In genomic region chr2:60416221-60417008, GRCh38 we compare ENCODE assay signal across 1 cellular context.
TF ChIP-seq lines count a peak whose summit lies in the region.

No MANE protein-coding gene starts in this region.

TF ChIP-seq in GM23338, 12 proteins besides CTCF, POLR2A, EP300 and RAD21:
- TF ChIP-seq, protein P1, sequence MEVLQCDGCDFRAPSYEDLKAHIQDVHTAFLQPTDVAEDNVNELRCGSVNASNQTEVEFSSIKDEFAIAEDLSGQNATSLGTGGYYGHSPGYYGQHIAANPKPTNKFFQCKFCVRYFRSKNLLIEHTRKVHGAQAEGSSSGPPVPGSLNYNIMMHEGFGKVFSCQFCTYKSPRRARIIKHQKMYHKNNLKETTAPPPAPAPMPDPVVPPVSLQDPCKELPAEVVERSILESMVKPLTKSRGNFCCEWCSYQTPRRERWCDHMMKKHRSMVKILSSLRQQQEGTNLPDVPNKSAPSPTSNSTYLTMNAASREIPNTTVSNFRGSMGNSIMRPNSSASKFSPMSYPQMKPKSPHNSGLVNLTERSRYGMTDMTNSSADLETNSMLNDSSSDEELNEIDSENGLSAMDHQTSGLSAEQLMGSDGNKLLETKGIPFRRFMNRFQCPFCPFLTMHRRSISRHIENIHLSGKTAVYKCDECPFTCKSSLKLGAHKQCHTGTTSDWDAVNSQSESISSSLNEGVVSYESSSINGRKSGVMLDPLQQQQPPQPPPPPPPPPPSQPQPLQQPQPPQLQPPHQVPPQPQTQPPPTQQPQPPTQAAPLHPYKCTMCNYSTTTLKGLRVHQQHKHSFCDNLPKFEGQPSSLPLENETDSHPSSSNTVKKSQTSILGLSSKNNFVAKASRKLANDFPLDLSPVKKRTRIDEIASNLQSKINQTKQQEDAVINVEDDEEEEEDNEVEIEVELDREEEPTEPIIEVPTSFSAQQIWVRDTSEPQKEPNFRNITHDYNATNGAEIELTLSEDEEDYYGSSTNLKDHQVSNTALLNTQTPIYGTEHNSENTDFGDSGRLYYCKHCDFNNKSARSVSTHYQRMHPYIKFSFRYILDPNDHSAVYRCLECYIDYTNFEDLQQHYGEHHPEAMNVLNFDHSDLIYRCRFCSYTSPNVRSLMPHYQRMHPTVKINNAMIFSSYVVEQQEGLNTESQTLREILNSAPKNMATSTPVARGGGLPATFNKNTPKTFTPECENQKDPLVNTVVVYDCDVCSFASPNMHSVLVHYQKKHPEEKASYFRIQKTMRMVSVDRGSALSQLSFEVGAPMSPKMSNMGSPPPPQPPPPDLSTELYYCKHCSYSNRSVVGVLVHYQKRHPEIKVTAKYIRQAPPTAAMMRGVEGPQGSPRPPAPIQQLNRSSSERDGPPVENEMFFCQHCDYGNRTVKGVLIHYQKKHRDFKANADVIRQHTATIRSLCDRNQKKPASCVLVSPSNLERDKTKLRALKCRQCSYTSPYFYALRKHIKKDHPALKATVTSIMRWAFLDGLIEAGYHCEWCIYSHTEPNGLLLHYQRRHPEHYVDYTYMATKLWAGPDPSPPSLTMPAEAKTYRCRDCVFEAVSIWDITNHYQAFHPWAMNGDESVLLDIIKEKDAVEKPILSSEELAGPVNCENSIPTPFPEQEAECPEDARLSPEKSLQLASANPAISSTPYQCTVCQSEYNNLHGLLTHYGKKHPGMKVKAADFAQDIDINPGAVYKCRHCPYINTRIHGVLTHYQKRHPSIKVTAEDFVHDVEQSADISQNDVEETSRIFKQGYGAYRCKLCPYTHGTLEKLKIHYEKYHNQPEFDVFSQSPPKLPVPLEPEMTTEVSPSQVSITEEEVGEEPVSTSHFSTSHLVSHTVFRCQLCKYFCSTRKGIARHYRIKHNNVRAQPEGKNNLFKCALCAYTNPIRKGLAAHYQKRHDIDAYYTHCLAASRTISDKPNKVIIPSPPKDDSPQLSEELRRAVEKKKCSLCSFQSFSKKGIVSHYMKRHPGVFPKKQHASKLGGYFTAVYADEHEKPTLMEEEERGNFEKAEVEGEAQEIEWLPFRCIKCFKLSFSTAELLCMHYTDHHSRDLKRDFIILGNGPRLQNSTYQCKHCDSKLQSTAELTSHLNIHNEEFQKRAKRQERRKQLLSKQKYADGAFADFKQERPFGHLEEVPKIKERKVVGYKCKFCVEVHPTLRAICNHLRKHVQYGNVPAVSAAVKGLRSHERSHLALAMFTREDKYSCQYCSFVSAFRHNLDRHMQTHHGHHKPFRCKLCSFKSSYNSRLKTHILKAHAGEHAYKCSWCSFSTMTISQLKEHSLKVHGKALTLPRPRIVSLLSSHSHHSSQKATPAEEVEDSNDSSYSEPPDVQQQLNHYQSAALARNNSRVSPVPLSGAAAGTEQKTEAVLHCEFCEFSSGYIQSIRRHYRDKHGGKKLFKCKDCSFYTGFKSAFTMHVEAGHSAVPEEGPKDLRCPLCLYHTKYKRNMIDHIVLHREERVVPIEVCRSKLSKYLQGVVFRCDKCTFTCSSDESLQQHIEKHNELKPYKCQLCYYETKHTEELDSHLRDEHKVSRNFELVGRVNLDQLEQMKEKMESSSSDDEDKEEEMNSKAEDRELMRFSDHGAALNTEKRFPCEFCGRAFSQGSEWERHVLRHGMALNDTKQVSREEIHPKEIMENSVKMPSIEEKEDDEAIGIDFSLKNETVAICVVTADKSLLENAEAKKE (CRISPR knock-in tag; IDR thresholded peaks at IDR 0.05) = no peak
- TF ChIP-seq NANOG (IDR thresholded peaks at IDR 0.05; ENCODE audit: borderline replicate concordance) (no peak), STAT1 (IDR thresholded peaks at IDR 0.05; ENCODE audit: unreplicated experiment) (no peak), EZH2phosphoT487 (IDR thresholded peaks at IDR 0.05; ENCODE audit: unreplicated experiment) (no peak), CREB1 (CRISPR knock-in tag; IDR thresholded peaks at IDR 0.05; ENCODE audit: low read depth) (no peak), ZNF331 (CRISPR knock-in tag; IDR thresholded peaks at IDR 0.05; ENCODE audit: low read depth) (no peak), JUNB (IDR thresholded peaks at IDR 0.05; ENCODE audit: unreplicated experiment) (no peak), EZH2 (IDR thresholded peaks at IDR 0.05; ENCODE audit: low read depth, unreplicated experiment) (no peak), ZNF114 (CRISPR knock-in tag; IDR thresholded peaks at IDR 0.05) (no peak), POLR2AphosphoS5 (IDR thresholded peaks at IDR 0.05; ENCODE audit: low read depth) (no peak)
- TF ChIP-seq, protein P2, sequence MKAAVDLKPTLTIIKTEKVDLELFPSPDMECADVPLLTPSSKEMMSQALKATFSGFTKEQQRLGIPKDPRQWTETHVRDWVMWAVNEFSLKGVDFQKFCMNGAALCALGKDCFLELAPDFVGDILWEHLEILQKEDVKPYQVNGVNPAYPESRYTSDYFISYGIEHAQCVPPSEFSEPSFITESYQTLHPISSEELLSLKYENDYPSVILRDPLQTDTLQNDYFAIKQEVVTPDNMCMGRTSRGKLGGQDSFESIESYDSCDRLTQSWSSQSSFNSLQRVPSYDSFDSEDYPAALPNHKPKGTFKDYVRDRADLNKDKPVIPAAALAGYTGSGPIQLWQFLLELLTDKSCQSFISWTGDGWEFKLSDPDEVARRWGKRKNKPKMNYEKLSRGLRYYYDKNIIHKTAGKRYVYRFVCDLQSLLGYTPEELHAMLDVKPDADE (IDR thresholded peaks at IDR 0.05) = no peak
- TF ChIP-seq, protein P3, sequence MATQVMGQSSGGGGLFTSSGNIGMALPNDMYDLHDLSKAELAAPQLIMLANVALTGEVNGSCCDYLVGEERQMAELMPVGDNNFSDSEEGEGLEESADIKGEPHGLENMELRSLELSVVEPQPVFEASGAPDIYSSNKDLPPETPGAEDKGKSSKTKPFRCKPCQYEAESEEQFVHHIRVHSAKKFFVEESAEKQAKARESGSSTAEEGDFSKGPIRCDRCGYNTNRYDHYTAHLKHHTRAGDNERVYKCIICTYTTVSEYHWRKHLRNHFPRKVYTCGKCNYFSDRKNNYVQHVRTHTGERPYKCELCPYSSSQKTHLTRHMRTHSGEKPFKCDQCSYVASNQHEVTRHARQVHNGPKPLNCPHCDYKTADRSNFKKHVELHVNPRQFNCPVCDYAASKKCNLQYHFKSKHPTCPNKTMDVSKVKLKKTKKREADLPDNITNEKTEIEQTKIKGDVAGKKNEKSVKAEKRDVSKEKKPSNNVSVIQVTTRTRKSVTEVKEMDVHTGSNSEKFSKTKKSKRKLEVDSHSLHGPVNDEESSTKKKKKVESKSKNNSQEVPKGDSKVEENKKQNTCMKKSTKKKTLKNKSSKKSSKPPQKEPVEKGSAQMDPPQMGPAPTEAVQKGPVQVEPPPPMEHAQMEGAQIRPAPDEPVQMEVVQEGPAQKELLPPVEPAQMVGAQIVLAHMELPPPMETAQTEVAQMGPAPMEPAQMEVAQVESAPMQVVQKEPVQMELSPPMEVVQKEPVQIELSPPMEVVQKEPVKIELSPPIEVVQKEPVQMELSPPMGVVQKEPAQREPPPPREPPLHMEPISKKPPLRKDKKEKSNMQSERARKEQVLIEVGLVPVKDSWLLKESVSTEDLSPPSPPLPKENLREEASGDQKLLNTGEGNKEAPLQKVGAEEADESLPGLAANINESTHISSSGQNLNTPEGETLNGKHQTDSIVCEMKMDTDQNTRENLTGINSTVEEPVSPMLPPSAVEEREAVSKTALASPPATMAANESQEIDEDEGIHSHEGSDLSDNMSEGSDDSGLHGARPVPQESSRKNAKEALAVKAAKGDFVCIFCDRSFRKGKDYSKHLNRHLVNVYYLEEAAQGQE (IDR thresholded peaks at IDR 0.05; ENCODE audit: unreplicated experiment) = no peak
TF ChIP-seq in GM23338: peak in this region for 0.
